Comparison of ENCODE assay signal across 19 cellular contexts in the genomic region with DNA sequence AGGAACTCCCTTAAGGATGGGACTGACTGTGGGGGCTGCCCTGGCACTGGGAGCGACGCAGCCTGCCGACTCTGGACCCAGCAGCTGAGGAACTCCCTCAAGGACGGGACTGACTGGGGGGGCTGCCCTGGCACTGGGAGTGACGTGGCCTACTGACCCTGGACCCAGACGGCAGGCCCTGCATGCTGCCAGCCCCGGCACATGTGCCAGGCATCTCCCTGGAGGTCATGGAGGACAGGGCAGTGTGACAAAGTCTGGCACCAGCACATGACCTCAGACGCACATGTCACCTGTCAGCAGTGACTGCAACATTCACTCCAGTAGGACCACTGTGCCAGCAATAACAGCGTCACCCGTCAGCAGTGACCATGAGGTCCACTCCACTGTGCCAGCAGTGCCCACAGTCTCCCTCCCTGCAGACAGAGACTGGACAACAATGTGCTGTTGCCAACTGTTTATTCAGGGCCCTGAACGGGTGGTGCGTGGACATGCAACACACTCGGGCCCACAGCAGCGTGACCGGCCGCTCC. TPM values are rescaled to one million over a fixed set of nuclear protein-coding genes. Genes with fewer than 3 reads are reported as not detected.
DNase-seq lines count a peak whose midpoint lies in the region; ATAC-seq, FAIRE-seq and TF ChIP-seq lines count a peak whose summit lies in the region.
"Had no signal": no experiment of that assay in that cellular context is flagged by ENCODE, and none has a peak within 500 bp of the region (broad histone marks: within the 10 kb centered on the region; RNA-seq: fewer than 3 reads in every experiment).

No MANE protein-coding gene starts in this region.

- H3K4me1 Mint-ChIP-seq in Caco-2 (ENCODE audit: low read depth, unreplicated experiment): no peaks in the 10 kb centered on the region
- H3K4me1 Mint-ChIP-seq in Calu3 (ENCODE audit: low read depth, unreplicated experiment): peaks cover 14% of the 10 kb centered on the region

- ATAC-seq in gastrocnemius medialis: peak; percentile 77 to 79
- ATAC-seq: activated naive CD8-positive, alpha-beta T cell treated with anti-CD3 and anti-CD28 coated beads, Interleukin-2, amount 50 U/mL, for 24 hours; CD8-positive, alpha-beta T cell; Panc1 had no signal

- no peak overlapping the region for H3K4me3 ChIP-seq in Caco-2 (ENCODE audit: low read depth, low read length)
- H3K4me3 ChIP-seq in coronary artery: peak overlapping the region; percentile 19
- no peak overlapping the region for H3K4me3 ChIP-seq in kidney (ENCODE audit: low read length in 2 of 2)
- peak overlapping the region in 1 of 4 donors; percentile 95 for H3K4me3 ChIP-seq in gastrocnemius medialis

- peak; percentile 85 to 89 for TF ChIP-seq POLR2A in gastrocnemius medialis (IDR thresholded peaks at IDR 0.05)

- no peak for FAIRE-seq in kidney (lab: Jason Lieb, UNC)

- H3K9me3 ChIP-seq in Caco-2: no peaks in the 10 kb centered on the region
- no peaks in the 10 kb centered on the region for H3K9me3 ChIP-seq in kidney (ENCODE audit: control insufficient read depth in 1 of 2, low read length in 2 of 2)
- no peaks in the 10 kb centered on the region for H3K9me3 ChIP-seq in gastrocnemius medialis

- POLR2A ChIA-PET in Caco-2 (lab: Charles Lee): no interaction called here

- intact Hi-C loops in Caco-2 (cut with micrococcal nuclease; ENCODE audit: unreplicated experiment): loop anchor here (10.0 kb wide), 1 partner anchor 95 kb away; the partner anchor contains the start of genes AJM1 and PHPT1
- intact Hi-C loops in kidney (cut with DNase I): loop anchor here (10.0 kb wide), 2 partner anchors 95 to 145 kb away; partner anchors contain the start of genes AJM1, CCDC183, PHPT1 and TMEM141
- intact Hi-C loops in gastrocnemius medialis (cut with DNase I; ENCODE audit: low total_unique reads): loop anchor here (1.0 to 5.0 kb wide), 3 partner anchors 12 to 253 kb away; partner anchors contain the start of genes AGPAT2 and TRAF2
- intact Hi-C loops in Calu3 (cut with micrococcal nuclease; ENCODE audit: unreplicated experiment): no loop called here

- H3K27ac ChIP-seq in coronary artery (peak overlapping the region; percentile 63 to 77), kidney (ENCODE audit: low read depth in 2 of 2, low read length in 2 of 2) (no peak overlapping the region), gastrocnemius medialis (peak overlapping the region; percentile 92 to 98 (median 96))
- H3K27ac ChIP-seq: epithelial cell of prostate had no signal

- H3K27me3 Mint-ChIP-seq in Caco-2 (ENCODE audit: insufficient read depth, unreplicated experiment) (no peaks in the 10 kb centered on the region), Calu3 (ENCODE audit: unreplicated experiment) (no peaks in the 10 kb centered on the region)
- H3K27me3 Mint-ChIP-seq: activated CD4-positive, alpha-beta memory T cell treated with anti-CD3 and anti-CD28 coated beads for 36 hours; activated naive CD8-positive, alpha-beta T cell treated with anti-CD3 and anti-CD28 coated beads, Interleukin-2, amount 50 U/mL, for 24 hours had no signal

- CTCF ChIA-PET in Caco-2 (lab: Charles Lee): no interaction called here
- CTCF ChIA-PET in Calu3 (lab: Charles Lee): no interaction called here

- H3K4me3 Mint-ChIP-seq in Caco-2 (ENCODE audit: unreplicated experiment): no peak overlapping the region
- no peak overlapping the region for H3K4me3 Mint-ChIP-seq in Calu3 (ENCODE audit: low read depth, unreplicated experiment)
- H3K4me3 Mint-ChIP-seq: activated CD4-positive, alpha-beta memory T cell treated with anti-CD3 and anti-CD28 coated beads for 36 hours; activated naive CD8-positive, alpha-beta T cell treated with anti-CD3 and anti-CD28 coated beads, Interleukin-2, amount 50 U/mL, for 24 hours; activated T-helper 1 cell treated with anti-CD3 and anti-CD28 coated beads, Interleukin-12 subunit alpha, Interleukin-12 subunit beta, Interleukin-2, Interleukin-4 antibody, amounts not matched to agents 30 ng/mL and 10 ng/mL and 1 ng/mL, durations not matched to agents 14 hours and 24 hours and 36 hours; CD8-positive, alpha-beta T cell; mesothelial cell of epicardium had no signal

- H3K9ac ChIP-seq in kidney (ENCODE audit: low read length in 2 of 2): no peak overlapping the region

- H3K27me3 ChIP-seq in Caco-2 (replicated peaks; ENCODE audit: control insufficient read depth, insufficient read depth, low read length) (no peaks in the 10 kb centered on the region), gastrocnemius medialis (no peaks in the 10 kb centered on the region)

- DNase-seq in Caco-2: peak in 1 of 2 experiments; percentile 39
- DNase-seq in coronary artery (ENCODE audit: low spot score): peak; percentile 91
- DNase-seq in kidney: peak; percentile 63
- peak; percentile 88 to 98 for DNase-seq in gastrocnemius medialis
- no peak for DNase-seq in HK-2 (ENCODE audit: unreplicated experiment)
- DNase-seq in activated CD4-positive, CD25-positive, alpha-beta regulatory T cell treated with anti-CD3 and anti-CD28 coated beads, Interleukin-2, amount 50 U/mL, for 72 hours: no peak
- no peak for DNase-seq in Calu3
- DNase-seq in NAMALWA (ENCODE audit: low spot score): no peak
- DNase-seq: activated CD4-positive, alpha-beta memory T cell treated with anti-CD3 and anti-CD28 coated beads for 36 hours; activated naive CD8-positive, alpha-beta T cell treated with anti-CD3 and anti-CD28 coated beads, Interleukin-2, amount 50 U/mL, for 24 hours; cortex of kidney; NCI-H1092; NCI-H2171 treated with DMSO at 0.1 percent for 48 hours; stimulated activated naive CD4-positive, alpha-beta T cell had no signal

- H3K27ac Mint-ChIP-seq in Caco-2 (ENCODE audit: unreplicated experiment) (peak overlapping the region; percentile 26), Calu3 (ENCODE audit: unreplicated experiment) (no peak overlapping the region)
- H3K27ac Mint-ChIP-seq: activated CD4-positive, alpha-beta memory T cell treated with anti-CD3 and anti-CD28 coated beads for 36 hours; activated naive CD8-positive, alpha-beta T cell treated with anti-CD3 and anti-CD28 coated beads, Interleukin-2, amount 50 U/mL, for 24 hours; activated T-helper 1 cell treated with anti-CD3 and anti-CD28 coated beads, Interleukin-12 subunit alpha, Interleukin-12 subunit beta, Interleukin-2, Interleukin-4 antibody, amounts not matched to agents 30 ng/mL and 10 ng/mL and 1 ng/mL, durations not matched to agents 14 hours and 24 hours and 36 hours; CD8-positive, alpha-beta T cell; mesothelial cell of epicardium had no signal

- H3K9me3 Mint-ChIP-seq in Caco-2 (ENCODE audit: unreplicated experiment) (no peaks in the 10 kb centered on the region), Calu3 (ENCODE audit: low read depth, unreplicated experiment) (no peaks in the 10 kb centered on the region)
- H3K9me3 Mint-ChIP-seq: activated CD4-positive, alpha-beta memory T cell treated with anti-CD3 and anti-CD28 coated beads for 36 hours; activated naive CD8-positive, alpha-beta T cell treated with anti-CD3 and anti-CD28 coated beads, Interleukin-2, amount 50 U/mL, for 24 hours; activated T-helper 1 cell treated with anti-CD3 and anti-CD28 coated beads, Interleukin-12 subunit alpha, Interleukin-12 subunit beta, Interleukin-2, Interleukin-4 antibody, amounts not matched to agents 30 ng/mL and 10 ng/mL and 1 ng/mL, durations not matched to agents 14 hours and 24 hours and 36 hours; CD8-positive, alpha-beta T cell; mesothelial cell of epicardium had no signal

- H3K36me3 Mint-ChIP-seq in Caco-2 (ENCODE audit: insufficient read depth, unreplicated experiment) (peaks cover 82% of the 10 kb centered on the region), Calu3 (ENCODE audit: insufficient read depth, unreplicated experiment) (peaks cover 76% of the 10 kb centered on the region)

- peaks cover 12% of the 10 kb centered on the region for H3K4me1 ChIP-seq in Caco-2
- peaks cover 0 to 10% of the 10 kb centered on the region in 2 donors for H3K4me1 ChIP-seq in kidney (ENCODE audit: control insufficient read depth in 1 of 2, insufficient read depth in 1 of 2, low read depth in 1 of 2, low read length in 2 of 2)
- H3K4me1 ChIP-seq in gastrocnemius medialis: peaks cover 23 to 45% of the 10 kb centered on the region in 2 donors

- H3K36me3 ChIP-seq in Caco-2 (ENCODE audit: control insufficient read depth, insufficient read depth, low read length): peaks cover 1% of the 10 kb centered on the region
- H3K36me3 ChIP-seq in kidney (ENCODE audit: control insufficient read depth in 1 of 2, insufficient read depth in 2 of 2, low read length in 2 of 2): peaks cover 7 to 23% of the 10 kb centered on the region in 2 donors
- peaks cover 0 to 28% of the 10 kb centered on the region in 2 donors for H3K36me3 ChIP-seq in gastrocnemius medialis

- in situ Hi-C loops in gastrocnemius medialis (cut with MboI; ENCODE audit: low sequenced_read_pairs in 4 of 4): loop anchor here in 2 of 4 donors (10.0 to 25.0 kb wide), 2 partner anchors 95 to 153 kb away; partner anchors contain the start of genes CCDC183 (in 1 of the 2), FUT7 (in 1 of the 2) and TMEM141 (in 1 of the 2)

- BruUV-seq in Caco-2 (replicated peaks; lab: Mats Ljungman, UMichigan): no TSS peak
- no TSS peak for BruUV-seq in Calu3 (replicated peaks; lab: Mats Ljungman, UMichigan)

- no peak for TF ChIP-seq CTCF in Caco-2 (IDR thresholded peaks at IDR 0.05; ENCODE audit: insufficient read depth in 1 of 2, low read depth in 1 of 2, low read length in 1 of 2, severe bottlenecking in 1 of 2, unreplicated experiment in 1 of 2)
- TF ChIP-seq CTCF in coronary artery (IDR thresholded peaks at IDR 0.05): no peak
- no peak for TF ChIP-seq CTCF in kidney (IDR thresholded peaks at IDR 0.05; ENCODE audit: borderline replicate concordance, extremely low read depth, insufficient read depth)
- TF ChIP-seq CTCF in gastrocnemius medialis (IDR thresholded peaks at IDR 0.05 in 4 of 5, conservative IDR thresholded peaks at IDR 0.05 in 1 of 5): no peak
- TF ChIP-seq CTCF in Calu3 (IDR thresholded peaks at IDR 0.05; ENCODE audit: unreplicated experiment): no peak

RNA-seq across cellular contexts. Expression of gene FBXW5, which starts 4.5 kb away (rescaled TPM):
- 66.8 and 76.1 TPM in 2 replicates for total RNA-seq in Caco-2 (2022)
- 97.2 TPM for total RNA-seq in kidney
- 92.5 TPM for polyA plus RNA-seq in kidney (ENCODE audit: insufficient read depth, low read depth, low replicate concordance)
- 100 to 1,000 TPM; 329 to 469 (median 435) TPM for total RNA-seq in gastrocnemius medialis
- total RNA-seq in Calu3 (2022): 49.9 and 50.8 TPM in 2 replicates

RNA-seq across cellular contexts. Expression of gene C8G, which starts 5.0 kb away (rescaled TPM):
- total RNA-seq in Caco-2 (2022) (0.77 and 1.3 TPM in 2 replicates), kidney (1.9 TPM), gastrocnemius medialis (1 to 10 TPM in 2 of 4 donors, not detected in 2; 1.7 to 5.2 TPM), Calu3 (2022) (3.9 and 4.0 TPM in 2 replicates)
- 2.1 TPM for polyA plus RNA-seq in kidney (ENCODE audit: insufficient read depth, low read depth, low replicate concordance)
- total RNA-seq: CD8-positive, alpha-beta T cell had no signal

RNA-seq across cellular contexts. Expression of gene LCN12, which starts 12.0 kb away (rescaled TPM):
- total RNA-seq in Caco-2 (2022): 20.0 and 23.2 TPM in 2 replicates
- 42.9 TPM for total RNA-seq in kidney
- polyA plus RNA-seq in kidney (ENCODE audit: insufficient read depth, low read depth, low replicate concordance): 35.5 TPM
- not detected for total RNA-seq in gastrocnemius medialis
- total RNA-seq in Calu3 (2022): 3.8 and 3.9 TPM in 2 replicates

RNA-seq across cellular contexts. Expression of gene PTGDS, which starts 37.2 kb away (rescaled TPM):
- total RNA-seq in Caco-2 (2022): not detected in 2 replicates
- 236 TPM for total RNA-seq in kidney
- 709 TPM for polyA plus RNA-seq in kidney (ENCODE audit: insufficient read depth, low read depth, low replicate concordance)
- 10 to 100 TPM in 3 of 4 donors, 1 to 10 TPM in 1; 2.3 to 35.2 (median 27.0) TPM for total RNA-seq in gastrocnemius medialis
- not detected in 2 replicates for total RNA-seq in Calu3 (2022)
- total RNA-seq: activated CD4-positive, alpha-beta memory T cell treated with anti-CD3 and anti-CD28 coated beads for 36 hours had no signal

RNA-seq across cellular contexts. Expression of gene LCNL1, which starts 42.7 kb away (rescaled TPM):
- total RNA-seq in Caco-2 (2022) (not detected in 2 replicates), kidney (1.4 TPM), gastrocnemius medialis (under 1 TPM in 1 of 4 donors, not detected in 3; 0.10 TPM), Calu3 (2022) (0.22 TPM in 1 of 2 replicates, not detected in the other)
- polyA plus RNA-seq in kidney (ENCODE audit: insufficient read depth, low read depth, low replicate concordance): 0.54 TPM
- total RNA-seq: activated CD4-positive, alpha-beta memory T cell treated with anti-CD3 and anti-CD28 coated beads for 36 hours; activated T-helper 1 cell treated with anti-CD3 and anti-CD28 coated beads, Interleukin-12 subunit alpha, Interleukin-12 subunit beta, Interleukin-2, Interleukin-4 antibody, amounts not matched to agents 30 ng/mL and 10 ng/mL and 1 ng/mL, durations not matched to agents 14 hours and 24 hours and 36 hours had no signal

Comparison
In these comparisons a context has a peak if more than half of its experiments do, and no peak if none do; other contexts are left out.
1. DNase-seq: peak in coronary artery (single experiment), kidney (single experiment) and gastrocnemius medialis (2 of 2); none in HK-2 (single experiment), activated CD4-positive, CD25-positive, alpha-beta regulatory T cell treated with anti-CD3 and anti-CD28 coated beads, Interleukin-2, amount 50 U/mL, for 72 hours (single experiment), Calu3 (single experiment) and NAMALWA (single experiment).
2. H3K27ac ChIP-seq: peak in coronary artery (2 of 2) and gastrocnemius medialis (4 of 4); none in kidney (0 of 2).